Comparison of ENCODE assay signal across 8 cellular contexts in the genomic region with DNA sequence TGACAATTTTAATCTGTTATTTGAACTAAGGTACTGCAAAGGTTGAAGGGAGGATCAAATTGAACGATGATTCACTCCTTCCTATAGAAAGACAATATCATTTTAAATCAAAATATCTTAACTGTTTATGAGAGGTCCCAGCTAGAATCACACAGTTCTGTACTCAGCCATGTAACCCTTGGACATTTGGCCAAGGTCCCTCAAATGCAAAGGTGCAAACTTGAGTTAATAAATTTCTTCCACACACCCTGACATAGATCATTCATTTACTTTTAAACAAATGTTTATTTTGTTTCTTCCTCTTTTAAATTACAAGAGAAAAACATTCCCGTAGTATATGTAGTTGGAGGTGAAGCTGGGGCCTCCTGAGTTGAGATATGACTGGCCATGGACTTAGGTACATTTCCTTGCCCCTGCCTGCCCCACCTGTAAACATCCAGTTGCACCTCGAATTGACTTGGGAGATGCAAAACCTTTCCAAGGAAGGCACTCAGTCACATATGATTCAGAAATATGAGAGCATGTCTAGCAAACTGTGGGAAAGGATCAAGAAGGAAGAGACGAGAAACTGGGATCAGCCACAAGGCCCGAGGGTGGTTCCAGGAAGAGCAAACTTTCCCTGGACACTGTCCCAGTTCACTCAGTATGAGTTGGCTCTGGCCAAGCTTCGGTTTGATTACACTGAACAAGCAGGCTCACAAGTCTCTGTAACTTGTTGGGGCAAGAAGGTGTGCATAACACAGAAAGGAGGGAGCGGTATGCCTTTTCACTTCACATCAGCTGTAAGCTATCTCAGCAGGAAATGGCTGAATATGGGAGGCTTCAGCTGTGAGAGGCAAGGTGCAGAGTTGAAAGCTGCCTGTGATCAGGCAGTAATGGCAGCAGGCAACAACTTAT. TPM values are rescaled to one million over a fixed set of nuclear protein-coding genes. Genes with fewer than 3 reads are reported as not detected.
DNase-seq lines count a peak whose midpoint lies in the region; ATAC-seq, FAIRE-seq and TF ChIP-seq lines count a peak whose summit lies in the region.

No MANE protein-coding gene starts in this region.

- CTCF ChIA-PET in PC-3 (lab: Charles Lee) = interaction anchor here (0.6 kb wide), 1 partner anchor 162 kb away, joined by 5 read pairs; no protein-coding TSS in a partner anchor

- H3K4me3 ChIP-seq in PC-3 (ENCODE audit: low read length) = peak overlapping the region; percentile 33; the same call in 1 of the 2 replicates
- H3K4me3 ChIP-seq in epithelial cell of esophagus (ENCODE audit: low read length) = no peak overlapping the region
- no peak overlapping the region for H3K4me3 ChIP-seq in pancreas

- no TSS peak for BruUV-seq in PC-3 (replicated peaks; lab: Mats Ljungman, UMichigan)

- FAIRE-seq in pancreas (lab: Jason Lieb, UNC) = no peak

- intact Hi-C loops in PC-3 (cut with micrococcal nuclease) (loop anchor here (1.0 to 2.0 kb wide), 3 partner anchors 24 to 80 kb away; no protein-coding TSS in a partner anchor), pancreas (cut with DNase I) (no loop called here)

- H3K4me1 ChIP-seq in PC-3 (ENCODE audit: insufficient read depth, low read length) = peaks cover 20% of the 10 kb centered on the region
- H3K4me1 ChIP-seq in pancreas = peaks cover 16 to 54% (median 29%) of the 10 kb centered on the region in 3 donors

- H3K9ac ChIP-seq in PC-3 (ENCODE audit: low read length) = peak overlapping the region; percentile 37

- H3K4me2 ChIP-seq in PC-3 (ENCODE audit: low read length) = peak overlapping the region; percentile 67

- H3K79me2 ChIP-seq in PC-3 (ENCODE audit: low read length) = no peaks in the 10 kb centered on the region

- H3K9me3 ChIP-seq in PC-3 (ENCODE audit: low read length) (no peaks in the 10 kb centered on the region), pancreas (no peaks in the 10 kb centered on the region)

- ATAC-seq in PC-3 (peak; percentile 99), pancreas (peak; percentile 94 to 97 (median 94)), HG02840 (IDR thresholded peaks at IDR 0.05; ENCODE audit: low FRiP score, unreplicated experiment) (no peak)

- no peak for TF ChIP-seq CTCF in PC-3 (conservative IDR thresholded peaks at IDR 0.05; ENCODE audit: low read depth, low read length)
- no peak for TF ChIP-seq CTCF in epithelial cell of esophagus (IDR thresholded peaks at IDR 0.05; ENCODE audit: insufficient read depth, low read depth, low read length, missing control alignments)
- TF ChIP-seq CTCF in pancreas (IDR thresholded peaks at IDR 0.05) = no peak

- H3K27ac ChIP-seq in PC-3 (ENCODE audit: low read length) = peak overlapping the region; percentile 80
- H3K27ac ChIP-seq in pancreas = peak overlapping the region; percentile 34 to 83 (median 64)

- no peaks in the 10 kb centered on the region for H3K27me3 ChIP-seq in PC-3 (ENCODE audit: low read length)
- H3K27me3 ChIP-seq in pancreas = no peaks in the 10 kb centered on the region

- no peaks in the 10 kb centered on the region for H3K36me3 ChIP-seq in PC-3 (ENCODE audit: low read depth, low read length)
- H3K36me3 ChIP-seq in pancreas = peaks cover 0 to 13% (median 3%) of the 10 kb centered on the region in 3 donors

- H4K20me1 ChIP-seq in PC-3 (ENCODE audit: low read length) = no peaks in the 10 kb centered on the region

- 16 to 17% methylated on average over 7 of the region's 7 CpGs for whole genome bisulfite sequencing in pancreas, 2 donors

- H2AFZ ChIP-seq in PC-3 (ENCODE audit: low read length) = peak overlapping the region; percentile 65

- peaks cover 5% of the 10 kb centered on the region for H3F3A ChIP-seq in PC-3 (ENCODE audit: low read length, unreplicated experiment)

- peak; percentile 60 for DNase-seq in EL
- DNase-seq in PC-3 = peak; percentile 95
- peak; percentile 100 for DNase-seq in epithelial cell of esophagus (ENCODE audit: low read depth)
- DNase-seq in pancreas = peak in 4 of 6 donors; percentile 57 to 81 (median 74)
- DNase-seq in amniotic stem cell (lab: John Stamatoyannopoulos, UW) = no peak
- DNase-seq in activated CD8-positive, alpha-beta memory T cell treated with anti-CD3 and anti-CD28 coated beads, Interleukin-2, amount 50 U/mL, for 48 hours = no peak
- DNase-seq in AML-193 (lab: John Stamatoyannopoulos, UW) = no peak

- H3K9me2 ChIP-seq in PC-3 (replicated peaks; ENCODE audit: low read length) = no peaks in the 10 kb centered on the region

- POLR2A ChIA-PET in PC-3 (lab: Charles Lee; ENCODE audit: unreplicated experiment) = no interaction called here

RNA-seq across cellular contexts. Expression of gene TNFSF10, which starts 6.7 kb away (rescaled TPM):
- total RNA-seq in PC-3 (2014; rRNA removed) = 0.58 and 1.2 TPM in 2 replicates
- total RNA-seq in pancreas = 10 to 100 TPM in 5 of 6 donors, 1 to 10 TPM in 1; 2.6 to 46.4 (median 16.4) TPM
- polyA plus RNA-seq in pancreas = 10 to 100 TPM in 1 of 2 donors, 1 to 10 TPM in 1; 9.0 to 16.4 TPM

Comparison
In these comparisons a context has a peak if more than half of its experiments do, and no peak if none do; other contexts are left out.
1. DNase-seq: peak in EL (single experiment), PC-3 (single experiment), epithelial cell of esophagus (single experiment) and pancreas (4 of 6); none in amniotic stem cell (single experiment), activated CD8-positive, alpha-beta memory T cell treated with anti-CD3 and anti-CD28 coated beads, Interleukin-2, amount 50 U/mL, for 48 hours (single experiment) and AML-193 (0 of 2).